20 cellular contexts compared by ENCODE assay signal in genomic region chr5:174459071-174459702, GRCh38.
DNase-seq lines count a peak whose midpoint lies in the region; ATAC-seq and TF ChIP-seq lines count a peak whose summit lies in the region.
"Had no signal": no experiment of that assay in that cellular context is flagged by ENCODE, and none has a peak within 500 bp of the region (broad histone marks: within the 10 kb centered on the region; RNA-seq: fewer than 3 reads in every experiment).

No MANE protein-coding gene starts in this region.

- H3K27ac ChIP-seq in foreskin keratinocyte (no peak overlapping the region), colonic mucosa (no peak overlapping the region)
- H3K27ac ChIP-seq: KMS-11 had no signal

- peaks cover 18% of the 10 kb centered on the region for H3K4me1 ChIP-seq in foreskin keratinocyte
- H3K4me1 ChIP-seq in colonic mucosa, result no peaks in the 10 kb centered on the region

- H3K27me3 Mint-ChIP-seq in T-helper 17 cell (no peaks in the 10 kb centered on the region), type B pancreatic cell (peaks cover 3% of the 10 kb centered on the region)
- H3K27me3 Mint-ChIP-seq: CD4-positive, alpha-beta memory T cell had no signal

- H3K4me1 Mint-ChIP-seq in T-helper 17 cell (peaks cover 7% of the 10 kb centered on the region), type B pancreatic cell (ENCODE audit: unreplicated experiment) (peaks cover 43% of the 10 kb centered on the region)

- H3K9me3 ChIP-seq in T-helper 17 cell (ENCODE audit: control insufficient read depth, low read length, poor library complexity, severe bottlenecking) (no peaks in the 10 kb centered on the region), colonic mucosa (no peaks in the 10 kb centered on the region)
- H3K9me3 ChIP-seq: BE2C, MG63 had no signal

- H3K27me3 ChIP-seq in foreskin keratinocyte (no peaks in the 10 kb centered on the region), colonic mucosa (no peaks in the 10 kb centered on the region)
- H3K27me3 ChIP-seq: BE2C had no signal

- H3K36me3 ChIP-seq in colonic mucosa, result no peaks in the 10 kb centered on the region
- H3K36me3 ChIP-seq: BE2C, MG63 had no signal

- H3K4me3 Mint-ChIP-seq in T-helper 17 cell (peak overlapping the region; percentile 28), type B pancreatic cell (no peak overlapping the region)

- H3K9me3 Mint-ChIP-seq in type B pancreatic cell, result no peaks in the 10 kb centered on the region
- peaks cover 0 to 7% of the 10 kb centered on the region in 2 donors for H3K9me3 Mint-ChIP-seq in activated naive CD4-positive, alpha-beta T cell treated with anti-CD3 and anti-CD28 coated beads, Interleukin-2, amount 50 U/mL, for 72 hours
- H3K9me3 Mint-ChIP-seq: CD4-positive, alpha-beta memory T cell had no signal

- intact Hi-C loops in colonic mucosa (cut with DNase I), result no loop called here

- no peak overlapping the region for H3K9ac ChIP-seq in colonic mucosa (ENCODE audit: low read depth in 2 of 2, low read length in 2 of 2)
- H3K9ac ChIP-seq: KMS-11 had no signal

- ATAC-seq in T-helper 17 cell (no peak), foreskin keratinocyte (peak; percentile 51)
- ATAC-seq in activated naive CD4-positive, alpha-beta T cell treated with anti-CD3 and anti-CD28 coated beads, Interleukin-2, amount 50 U/mL, for 72 hours, result no peak
- ATAC-seq: HepG2 had no signal

- TF ChIP-seq CTCF in foreskin keratinocyte (conservative IDR thresholded peaks at IDR 0.05), result no peak
- TF ChIP-seq CTCF in type B pancreatic cell (conservative IDR thresholded peaks at IDR 0.05), result no peak
- no peak for TF ChIP-seq CTCF in colonic mucosa (IDR thresholded peaks at IDR 0.05)

- H3K27ac Mint-ChIP-seq in T-helper 17 cell, result no peak overlapping the region
- H3K27ac Mint-ChIP-seq in type B pancreatic cell, result peak overlapping the region; percentile 70
- H3K27ac Mint-ChIP-seq in activated naive CD4-positive, alpha-beta T cell treated with anti-CD3 and anti-CD28 coated beads, Interleukin-2, amount 50 U/mL, for 72 hours, result no peak overlapping the region

- H3K4me3 ChIP-seq in colonic mucosa, result no peak overlapping the region
- H3K4me3 ChIP-seq: MG63 had no signal

- H3K36me3 Mint-ChIP-seq in T-helper 17 cell (ENCODE audit: low read depth) (peaks cover 2% of the 10 kb centered on the region), type B pancreatic cell (no peaks in the 10 kb centered on the region)
- no peaks in the 10 kb centered on the region for H3K36me3 Mint-ChIP-seq in activated naive CD4-positive, alpha-beta T cell treated with anti-CD3 and anti-CD28 coated beads, Interleukin-2, amount 50 U/mL, for 72 hours
- H3K36me3 Mint-ChIP-seq: CD4-positive, alpha-beta memory T cell had no signal

- DNase-seq in Daoy (ENCODE audit: low read depth) (peak; percentile 47), T-helper 17 cell (no peak), foreskin keratinocyte (peak in 1 of 2 donors; percentile 35), type B pancreatic cell (ENCODE audit: extremely low spot score, unreplicated experiment) (no peak), colonic mucosa (no peak), cerebellar nuclear complex (lab: John Stamatoyannopoulos, UW) (no peak)
- no peak for DNase-seq in activated naive CD4-positive, alpha-beta T cell treated with anti-CD3 and anti-CD28 coated beads, Interleukin-2, amount 50 U/mL, for 72 hours (ENCODE audit: low spot score in 2 of 2)
- no peak for DNase-seq in stimulated activated CD4-positive, alpha-beta T cell treated with anti-CD3 and anti-CD28 coated beads, Interleukin-15, amount 100 ng/mL, for 24 hours
- DNase-seq: 8988T; BE2C; CD4-positive, alpha-beta memory T cell; DMS79; GOT3; MG63; NCI-H1092; NCI-H146; NCI-H2081; NCI-H774 had no signal
